26 cellular contexts compared by ENCODE assay signal in the genomic region with DNA sequence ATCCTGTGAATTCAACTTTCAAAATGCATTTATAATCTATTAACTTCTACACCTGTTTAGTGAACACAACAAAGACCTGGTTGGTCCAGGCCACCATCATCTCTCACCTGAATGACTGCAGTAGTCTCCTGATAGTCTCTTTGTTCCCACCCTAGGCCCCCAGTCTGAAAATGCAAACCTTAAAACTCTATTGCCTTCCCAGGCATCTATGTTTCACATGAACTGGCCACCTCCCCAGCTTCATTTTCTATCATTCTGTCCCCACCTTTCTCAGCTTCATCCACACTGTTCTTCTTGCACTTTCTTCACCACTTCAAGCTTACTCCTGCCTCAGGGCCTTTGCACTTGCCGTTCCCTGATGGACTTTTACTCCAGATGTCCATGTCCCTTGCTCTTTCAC. TPM values are rescaled to one million over a fixed set of nuclear protein-coding genes. Genes with fewer than 3 reads are reported as not detected.
DNase-seq lines count a peak whose midpoint lies in the region; ATAC-seq and TF ChIP-seq lines count a peak whose summit lies in the region.
"Had no signal": no experiment of that assay in that cellular context is flagged by ENCODE, and none has a peak within 500 bp of the region (broad histone marks: within the 10 kb centered on the region; RNA-seq: fewer than 3 reads in every experiment).

No MANE protein-coding gene starts in this region.

- POLR2A ChIA-PET in HEK293 (lab: Yijun Ruan, JAX) = no interaction called here

- no peak overlapping the region for H3K27ac Mint-ChIP-seq in endodermal cell
- H3K27ac Mint-ChIP-seq: CD14-positive monocyte; CD4-positive, alpha-beta memory T cell; CD4-positive, CD25-positive, alpha-beta regulatory T cell; CD8-positive, alpha-beta memory T cell had no signal

- H3K36me3 ChIP-seq in HEK293 (ENCODE audit: control insufficient read depth in 2 of 2, insufficient read depth in 1 of 2, low read length in 2 of 2) (no peaks in the 10 kb centered on the region), endodermal cell (ENCODE audit: control insufficient read depth, insufficient read depth, low read length) (no peaks in the 10 kb centered on the region), vagina (no peaks in the 10 kb centered on the region)
- H3K36me3 ChIP-seq: BE2C, BLaER1 had no signal

- intact Hi-C loops in vagina (cut with DNase I) = no loop called here

- peaks cover 4% of the 10 kb centered on the region for H3K4me1 Mint-ChIP-seq in endodermal cell
- H3K4me1 Mint-ChIP-seq: CD14-positive monocyte; CD4-positive, alpha-beta memory T cell; CD4-positive, CD25-positive, alpha-beta regulatory T cell; CD8-positive, alpha-beta memory T cell had no signal

- H3K9me3 Mint-ChIP-seq in endodermal cell = no peaks in the 10 kb centered on the region
- H3K9me3 Mint-ChIP-seq: CD14-positive monocyte; CD4-positive, alpha-beta memory T cell had no signal

- no peak overlapping the region for H3K4me3 Mint-ChIP-seq in endodermal cell
- H3K4me3 Mint-ChIP-seq: CD14-positive monocyte; CD4-positive, alpha-beta memory T cell; CD4-positive, CD25-positive, alpha-beta regulatory T cell; CD8-positive, alpha-beta memory T cell had no signal

- CTCF ChIA-PET in HEK293 (lab: Yijun Ruan, JAX) = interaction anchor here (0.6 kb wide), 1 partner anchor 568 kb away, joined by 3 read pairs; no protein-coding TSS in a partner anchor

- ATAC-seq in left lobe of liver (no peak), HG03469 (IDR thresholded peaks at IDR 0.05; ENCODE audit: unreplicated experiment) (no peak)
- ATAC-seq: GM12878 had no signal

- H3K4me3 ChIP-seq in HEK293 (ENCODE audit: low read depth, low read length) = no peak overlapping the region
- no peak overlapping the region for H3K4me3 ChIP-seq in endodermal cell (ENCODE audit: low read length)
- no peak overlapping the region for H3K4me3 ChIP-seq in vagina
- H3K4me3 ChIP-seq: BLaER1, GM12878 had no signal

- TF ChIP-seq POLR2A in vagina (IDR thresholded peaks at IDR 0.05) = no peak

- no peaks in the 10 kb centered on the region for H3K36me3 Mint-ChIP-seq in endodermal cell (ENCODE audit: low read depth)
- H3K36me3 Mint-ChIP-seq: CD14-positive monocyte; CD4-positive, alpha-beta memory T cell; CD4-positive, CD25-positive, alpha-beta regulatory T cell; CD8-positive, alpha-beta memory T cell had no signal

- H3K9me3 ChIP-seq in HEK293 (ENCODE audit: control insufficient read depth, insufficient read depth, low read depth, low read length) = no peaks in the 10 kb centered on the region
- no peaks in the 10 kb centered on the region for H3K9me3 ChIP-seq in endodermal cell (ENCODE audit: control insufficient read depth, low read length)
- H3K9me3 ChIP-seq in vagina = no peaks in the 10 kb centered on the region
- H3K9me3 ChIP-seq: BE2C, BLaER1 had no signal

- H3K27ac ChIP-seq in HEK293 (ENCODE audit: extremely low read depth, low read depth, low read length) (no peak overlapping the region), endodermal cell (ENCODE audit: low read depth, low read length) (no peak overlapping the region), vagina (no peak overlapping the region)
- H3K27ac ChIP-seq: BLaER1 had no signal

- H3K9ac ChIP-seq in endodermal cell (ENCODE audit: extremely low read depth, low read length, poor library complexity, severe bottlenecking) = no peak overlapping the region
- H3K9ac ChIP-seq: BLaER1 had no signal

- H3K4me1 ChIP-seq in HEK293 (ENCODE audit: control insufficient read depth, insufficient read depth, low read length) (no peaks in the 10 kb centered on the region), endodermal cell (ENCODE audit: control insufficient read depth, insufficient read depth, low read length) (no peaks in the 10 kb centered on the region), vagina (no peaks in the 10 kb centered on the region)
- H3K4me1 ChIP-seq: BLaER1 had no signal

- 86 to 100% methylated on average over 1 of the region's 1 CpG for WGBS in endodermal cell (ENCODE audit: insufficient coverage in 1 of 2, insufficient read length in 1 of 2), 2 experiments

- H3K27me3 Mint-ChIP-seq in endodermal cell (ENCODE audit: insufficient read depth) = peaks cover 12% of the 10 kb centered on the region
- H3K27me3 Mint-ChIP-seq: CD4-positive, CD25-positive, alpha-beta regulatory T cell had no signal

- TF ChIP-seq CTCF in HEK293 (tag by site-specific recombination; IDR thresholded peaks at IDR 0.05) (no peak), endodermal cell (conservative IDR thresholded peaks at IDR 0.05) (no peak), vagina (IDR thresholded peaks at IDR 0.05) (no peak)

- DNase-seq in endodermal cell (peak; percentile 16), islet precursor cell (peak; percentile 12), vagina (ENCODE audit: extremely low spot score in 2 of 2) (peak; percentile 12 to 60), activated T-cell treated with anti-CD3 and anti-CD28 coated beads for 4 hours (no peak), left lobe of liver (ENCODE audit: low spot score) (no peak), NCI-H82 (lab: John Stamatoyannopoulos, UW) (no peak)
- DNase-seq: 8988T; ACHN; BE2C; C1 segment of cervical spinal cord; CD4-positive, alpha-beta memory T cell; CD4-positive, CD25-positive, alpha-beta regulatory T cell; CD8-positive, alpha-beta memory T cell; COR-L47; DMS 273 treated with DMSO at 0.1 percent for 48 hours; DMS153; DMS53; DMS79; DND-41; EL; GDM1 had no signal

- peaks cover 29% of the 10 kb centered on the region for H3K27me3 ChIP-seq in endodermal cell (ENCODE audit: control insufficient read depth, insufficient read depth, low read length, poor library complexity, severe bottlenecking)
- H3K27me3 ChIP-seq in vagina = no peaks in the 10 kb centered on the region
- H3K27me3 ChIP-seq: BE2C, BLaER1 had no signal

TF ChIP-seq in HEK293, 187 proteins besides CTCF, POLR2A, EP300 and RAD21:
- no peak for TF ChIP-seq KLF10 (tag by site-specific recombination; IDR thresholded peaks at IDR 0.05)
- no peak for TF ChIP-seq ZSCAN23 (tag by site-specific recombination; IDR thresholded peaks at IDR 0.05)
- no peak for TF ChIP-seq FEZF1 (tag by site-specific recombination; IDR thresholded peaks at IDR 0.05)
- TF ChIP-seq ZBTB1 (tag by site-specific recombination; IDR thresholded peaks at IDR 0.05) = no peak
- TF ChIP-seq REPIN1 (tag by site-specific recombination; IDR thresholded peaks at IDR 0.05; ENCODE audit: low read depth) = no peak
- TF ChIP-seq ZNF623 (tag by site-specific recombination; IDR thresholded peaks at IDR 0.05) = peak; percentile 70
TF ChIP-seq in HEK293: peak in this region for 1.

RNA-seq across cellular contexts. Expression of gene CLSTN2, which starts 45.0 kb away (rescaled TPM):
- total RNA-seq in endodermal cell (under 1 TPM; 0.13 to 0.42 TPM), vagina (16.0 TPM), left lobe of liver (1.9 TPM)
- polyA plus RNA-seq in endodermal cell (2013, experiment 1 of 2) = 6.2 TPM
- polyA plus RNA-seq in endodermal cell (2013, experiment 2 of 2) = 5.8 TPM
- total RNA-seq: CD4-positive, alpha-beta memory T cell; CD4-positive, CD25-positive, alpha-beta regulatory T cell; CD8-positive, alpha-beta memory T cell had no signal
- polyA plus RNA-seq: CD14-positive monocyte; CD4-positive, alpha-beta memory T cell; CD4-positive, CD25-positive, alpha-beta regulatory T cell; CD8-positive, alpha-beta memory T cell had no signal

Comparison
In these comparisons a context has a peak if more than half of its experiments do, and no peak if none do; other contexts are left out.
1. DNase-seq: peak in endodermal cell (single experiment), islet precursor cell (single experiment) and vagina (2 of 2); none in activated T-cell treated with anti-CD3 and anti-CD28 coated beads for 4 hours (single experiment), left lobe of liver (single experiment) and NCI-H82 (single experiment).